Comparison of ENCODE assay signal across 1 cellular context in genomic region chr17:39926588-39927100, GRCh38.
TF ChIP-seq lines count a peak whose summit lies in the region.

No MANE protein-coding gene starts in this region.

TF ChIP-seq in A549, 52 proteins besides CTCF, POLR2A, EP300 and RAD21 (continued from another document):
- no peak for TF ChIP-seq KDM1A (IDR thresholded peaks at IDR 0.05; ENCODE audit: low read depth)
- no peak for TF ChIP-seq POLR2AphosphoS2 (conservative IDR thresholded peaks at IDR 0.05; ENCODE audit: low read length)
- no peak for TF ChIP-seq ATOH8 (CRISPR knock-in tag; IDR thresholded peaks at IDR 0.05; ENCODE audit: low read depth)
